In the genomic region with DNA sequence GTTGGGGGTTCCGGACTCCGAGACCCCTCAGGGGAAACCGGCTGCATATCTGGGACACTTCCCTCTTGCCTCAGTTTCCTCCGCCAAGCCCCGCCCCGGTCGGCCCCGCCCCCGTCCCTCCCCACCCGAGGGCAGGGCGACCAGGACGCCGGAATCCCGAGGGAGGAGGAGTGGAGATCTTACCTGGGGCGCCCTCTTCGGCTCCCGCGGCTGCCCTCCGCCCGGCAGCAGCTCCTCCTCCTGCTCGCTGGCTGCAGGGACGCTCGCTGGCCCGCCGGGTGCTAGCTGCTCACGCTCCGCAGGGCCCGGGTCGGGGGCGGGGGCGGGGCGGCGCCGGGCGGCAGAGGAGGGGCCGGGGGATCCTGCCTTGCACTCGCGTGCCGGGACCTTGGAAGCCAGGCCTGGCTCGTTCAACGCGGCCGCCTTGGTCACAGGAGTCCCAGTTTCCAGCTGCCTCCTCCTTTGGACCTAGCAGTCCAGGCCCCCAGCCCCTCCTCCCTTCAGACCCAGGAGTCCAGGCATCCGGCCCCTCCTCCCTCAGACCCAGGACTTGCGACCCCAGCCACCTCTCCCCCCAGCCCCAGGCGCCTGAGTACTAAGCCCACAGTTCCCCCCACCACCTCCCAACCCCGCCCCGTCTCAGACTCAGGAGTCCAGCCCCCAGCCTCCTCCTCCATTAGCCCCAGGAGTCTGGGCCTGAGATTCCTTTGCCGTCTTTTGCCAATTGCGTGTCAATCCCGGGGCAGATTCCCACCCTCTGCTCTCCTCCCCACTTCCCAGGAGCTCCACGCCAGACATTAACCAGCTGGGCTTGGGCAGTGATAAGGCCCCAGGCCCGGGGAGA, we compare ENCODE assay signal across 9 cellular contexts. TPM values are rescaled to one million over a fixed set of nuclear protein-coding genes. Genes with fewer than 3 reads are reported as not detected.
DNase-seq lines count a peak whose midpoint lies in the region; ATAC-seq and TF ChIP-seq lines count a peak whose summit lies in the region.
"Had no signal": no experiment of that assay in that cellular context is flagged by ENCODE, and none has a peak within 500 bp of the region (broad histone marks: within the 10 kb centered on the region; RNA-seq: fewer than 3 reads in every experiment).

A gene with protein sequence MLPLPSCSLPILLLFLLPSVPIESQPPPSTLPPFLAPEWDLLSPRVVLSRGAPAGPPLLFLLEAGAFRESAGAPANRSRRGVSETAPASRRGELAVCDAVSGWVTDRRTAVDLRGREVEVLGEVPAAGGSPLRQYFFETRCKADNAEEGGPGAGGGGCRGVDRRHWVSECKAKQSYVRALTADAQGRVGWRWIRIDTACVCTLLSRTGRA (minus strand): TSS at position 51 of the 844 bp plus-strand sequence. CDS start 2,821 bp downstream, outside the sequence.

- no peak within 1 kb of the TSS for H4K91ac ChIP-seq in H9 (ENCODE audit: insufficient read length, low read depth, low read length)

- no peaks in the 10 kb centered on the region for H3K9me3 ChIP-seq in H9 (ENCODE audit: control insufficient read depth, low read depth, low read length)
- no peaks in the 10 kb centered on the region for H3K9me3 ChIP-seq in adrenal gland (replicated peaks in 1 of 3)

- H3K27ac Mint-ChIP-seq in H9: peak within 1 kb of the TSS in 1 of 3 experiments; percentile 75; a peak in 2 of 7 replicates

- no peak within 1 kb of the TSS for H2AFZ ChIP-seq in H9 (ENCODE audit: low read length)

- H4K20me1 ChIP-seq in H9 (ENCODE audit: control insufficient read depth, insufficient read depth, insufficient read length): no peaks in the 10 kb centered on the region

- H3K56ac ChIP-seq in H9 (ENCODE audit: insufficient read length, low read depth, low read length): no peak within 1 kb of the TSS

- no peak within 1 kb of the TSS for H3K4ac ChIP-seq in H9 (ENCODE audit: low read depth, low read length)

- peaks cover 0 to 4% (median 3%) of the 10 kb centered on the region in 3 experiments; a peak in 3 of 7 replicates for H3K36me3 Mint-ChIP-seq in H9 (ENCODE audit: insufficient read depth in 1 of 3, low read depth in 3 of 3)

- TF ChIP-seq CTCF in H9 (conservative IDR thresholded peaks at IDR 0.05): no peak
- TF ChIP-seq CTCF in adrenal gland (IDR thresholded peaks at IDR 0.05): no peak

- H3K27me3 Mint-ChIP-seq in H9 (ENCODE audit: low read depth): peaks cover 77% of the 10 kb centered on the region

- peak within 1 kb of the TSS; percentile 62 for H3K4me2 ChIP-seq in H9 (ENCODE audit: insufficient read depth, insufficient read length, low read length)

- no peaks in the 10 kb centered on the region for H3K36me3 ChIP-seq in adrenal gland (replicated peaks in 1 of 2)

- ATAC-seq in GM18873 (IDR thresholded peaks at IDR 0.05; ENCODE audit: low FRiP score, unreplicated experiment): no peak
- ATAC-seq in HG02588 (IDR thresholded peaks at IDR 0.05; ENCODE audit: unreplicated experiment): no peak
- ATAC-seq in HG02678 (IDR thresholded peaks at IDR 0.05; ENCODE audit: unreplicated experiment): no peak

- no peak within 1 kb of the TSS for H2BK15ac ChIP-seq in H9 (ENCODE audit: low read depth, low read length)

- H3K4me1 Mint-ChIP-seq in H9: peaks cover 29 to 44% of the 10 kb centered on the region in 2 experiments

- WGBS in H9 (ENCODE audit: extremely low coverage, insufficient read length, low lambda C conversion rate): no CpG with 5 or more reads among the region's 53 CpGs
- WGBS in adrenal gland, 4 donors: 7 to 37% (median 13%) methylated on average over 5 to 53 of the region's 53 CpGs

- H4K5ac ChIP-seq in H9 (ENCODE audit: insufficient read length, low read depth, low read length): no peak within 1 kb of the TSS

- H2BK12ac ChIP-seq in H9 (ENCODE audit: insufficient read length, low read depth, low read length): no peak within 1 kb of the TSS

- H2AK5ac ChIP-seq in H9 (ENCODE audit: insufficient read length, low read length): no peak within 1 kb of the TSS

- no peaks in the 10 kb centered on the region for H3K79me1 ChIP-seq in H9 (ENCODE audit: insufficient read depth, low read depth, low read length, poor library complexity, severe bottlenecking)

- H3K27me3 ChIP-seq in H9 (ENCODE audit: insufficient read depth, low read length): peaks cover 23% of the 10 kb centered on the region; the same call in 1 of the 2 replicates
- H3K27me3 ChIP-seq in adrenal gland: peaks cover 7% of the 10 kb centered on the region

- no peak within 1 kb of the TSS for H3K9ac ChIP-seq in H9 (ENCODE audit: extremely low read depth, insufficient read length, low read length)

- no peak within 1 kb of the TSS for H3K23ac ChIP-seq in H9 (ENCODE audit: insufficient read length, low read depth, low read length)

- H3K9me3 Mint-ChIP-seq in H9: peaks cover 7 to 14% of the 10 kb centered on the region in 2 experiments; a peak in 4 of 5 replicates

- peak within 1 kb of the TSS; percentile 72; the same call in 1 of the 2 replicates for H3K14ac ChIP-seq in H9 (ENCODE audit: insufficient read depth, low read length)

- peaks cover 3% of the 10 kb centered on the region for H3K23me2 ChIP-seq in H9 (ENCODE audit: insufficient read length, low read depth, low read length, poor library complexity, severe bottlenecking)

- intact Hi-C loops in adrenal gland (cut with DNase I): no loop called here

- no peaks in the 10 kb centered on the region for H3K79me2 ChIP-seq in H9 (ENCODE audit: insufficient read depth, low read length)

- no peak for TF ChIP-seq POLR2A in adrenal gland (IDR thresholded peaks at IDR 0.05)

- H2BK120ac ChIP-seq in H9 (ENCODE audit: low read depth, low read length, poor library complexity, severe bottlenecking): no peak within 1 kb of the TSS

- peak within 1 kb of the TSS; percentile 50 to 75 for H3K4me3 Mint-ChIP-seq in H9

- H4K8ac ChIP-seq in H9 (replicated peaks; ENCODE audit: insufficient read length, low read depth, low read length): no peak within 1 kb of the TSS

- peaks cover 2% of the 10 kb centered on the region; the same call in 1 of the 2 replicates for H3K4me1 ChIP-seq in H9 (ENCODE audit: insufficient read depth, low read length)
- peaks cover 0 to 6% of the 10 kb centered on the region in 2 donors for H3K4me1 ChIP-seq in adrenal gland (replicated peaks in 1 of 2)

- no peak within 1 kb of the TSS for H2BK5ac ChIP-seq in H9 (ENCODE audit: insufficient read length, low read length)

- H3K27ac ChIP-seq in H9 (ENCODE audit: insufficient read length, low read depth, low read length) (no peak within 1 kb of the TSS), adrenal gland (no peak within 1 kb of the TSS)

- H3T11ph ChIP-seq in H9 (ENCODE audit: low read length): no peak within 1 kb of the TSS

- no peak within 1 kb of the TSS for H3K4me3 ChIP-seq in adrenal gland

- no peak within 1 kb of the TSS for H2BK20ac ChIP-seq in H9 (ENCODE audit: low read depth, low read length, poor library complexity, severe bottlenecking)

- peak within 1 kb of the TSS; percentile 34 for H3K18ac ChIP-seq in H9 (ENCODE audit: insufficient read length, low read depth, low read length)

- DNase-seq in 8988T (peak; percentile 71), H9 (peak; percentile 80), astrocyte of the hippocampus (ENCODE audit: low read depth, low spot score) (peak; percentile 79), kidney tubule cell (ENCODE audit: low spot score) (peak; percentile 37), adrenal gland (no peak)

RNA-seq across cellular contexts. Expression of the gene that starts here (rescaled TPM):
- total RNA-seq in H9 (2021) (2.1 and 2.3 TPM in 2 replicates), adrenal gland (not detected)
- not detected for polyA plus RNA-seq in adrenal gland
- total RNA-seq: liver had no signal
- polyA plus RNA-seq: liver had no signal

Comparison
In these comparisons a context has a peak if more than half of its experiments do, and no peak if none do; other contexts are left out.
1. DNase-seq: peak in 8988T (single experiment), H9 (single experiment), astrocyte of the hippocampus (single experiment) and kidney tubule cell (single experiment); none in adrenal gland (0 of 7).